ENCODE assay signal across 18 cellular contexts in genomic region chr11:74438681-74439080, GRCh38. TPM values are rescaled to one million over a fixed set of nuclear protein-coding genes. Genes with fewer than 3 reads are reported as not detected.
DNase-seq lines count a peak whose midpoint lies in the region; ATAC-seq and TF ChIP-seq lines count a peak whose summit lies in the region.
"Had no signal": no experiment of that assay in that cellular context is flagged by ENCODE, and none has a peak within 500 bp of the region (broad histone marks: within the 10 kb centered on the region; RNA-seq: fewer than 3 reads in every experiment).

No MANE protein-coding gene starts in this region.

- CTCF ChIA-PET in activated CD8-positive, alpha-beta memory T cell treated with anti-CD3 and anti-CD28 coated beads, Interleukin-2, amount 10 ng/mL, durations not matched to agents 7 days and 5 days (lab: Charles Lee) = interaction anchor here (0.8 to 1.9 kb wide), 3 partner anchors 10 to 49 kb away, joined by 3 to 10 read pairs (median 6); no protein-coding TSS in a partner anchor

- ATAC-seq in esophagus mucosa = peak; percentile 68
- no peak for ATAC-seq in activated CD8-positive, alpha-beta memory T cell treated with anti-CD3 and anti-CD28 coated beads, Interleukin-2, amount 10 ng/mL, durations not matched to agents 7 days and 5 days
- ATAC-seq: CD8-positive, alpha-beta T cell had no signal

- no peak overlapping the region for H3K4me3 Mint-ChIP-seq in HFFc6
- H3K4me3 Mint-ChIP-seq in activated CD8-positive, alpha-beta memory T cell treated with anti-CD3 and anti-CD28 coated beads, Interleukin-2, amount 10 ng/mL, durations not matched to agents 7 days and 5 days = no peak overlapping the region
- H3K4me3 Mint-ChIP-seq: B cell; CD4-positive, CD25-positive, alpha-beta regulatory T cell; CD8-positive, alpha-beta T cell had no signal

- TF ChIP-seq RAD21 in Ishikawa (IDR thresholded peaks at IDR 0.05; ENCODE audit: low read depth) = no peak

- intact Hi-C loops in thyroid gland (cut with DNase I) (no loop called here), uterus (cut with DNase I; ENCODE audit: low total_unique reads) (no loop called here)

- H3K27me3 ChIP-seq in thyroid gland (no peaks in the 10 kb centered on the region), uterus (no peaks in the 10 kb centered on the region)
- H3K27me3 ChIP-seq: BLaER1 had no signal

- H3K27me3 Mint-ChIP-seq in HFFc6 (ENCODE audit: insufficient read depth) = peaks cover 4% of the 10 kb centered on the region
- peaks cover 7% of the 10 kb centered on the region for H3K27me3 Mint-ChIP-seq in activated CD8-positive, alpha-beta memory T cell treated with anti-CD3 and anti-CD28 coated beads, Interleukin-2, amount 10 ng/mL, durations not matched to agents 7 days and 5 days

- no peak; the same call in 1 of the 2 replicates for TF ChIP-seq EP300 in Ishikawa (IDR thresholded peaks at IDR 0.05; ENCODE audit: borderline replicate concordance)

- H3K27ac ChIP-seq in thyroid gland (no peak overlapping the region), uterus (no peak overlapping the region)
- H3K27ac ChIP-seq: 22Rv1, BLaER1, C4-2B had no signal

- TF ChIP-seq POLR2A in thyroid gland (IDR thresholded peaks at IDR 0.05) = no peak
- no peak for TF ChIP-seq POLR2A in uterus (IDR thresholded peaks at IDR 0.05)

- peak; percentile 8 for DNase-seq in choroid plexus epithelial cell (ENCODE audit: low read depth)
- DNase-seq in thyroid gland = peak; percentile 18 to 27
- no peak for DNase-seq in HFFc6
- no peak for DNase-seq in uterus
- DNase-seq in activated CD8-positive, alpha-beta memory T cell treated with anti-CD3 and anti-CD28 coated beads, Interleukin-2, amount 10 ng/mL, durations not matched to agents 7 days and 5 days = no peak
- DNase-seq: Caco-2; CD4-positive, CD25-positive, alpha-beta regulatory T cell; CD8-positive, alpha-beta T cell; DMS153; DND-41; GOT3 had no signal

- H3K36me3 ChIP-seq in thyroid gland (no peaks in the 10 kb centered on the region), uterus (no peaks in the 10 kb centered on the region)
- H3K36me3 ChIP-seq: BLaER1, HAP-1 had no signal

- WGBS in thyroid gland, 2 donors = 95 to 96% methylated on average over 1 of the region's 1 CpG

- H3K4me3 ChIP-seq in choroid plexus epithelial cell (ENCODE audit: low read depth, low read length) (no peak overlapping the region), thyroid gland (replicated peaks in 1 of 3) (no peak overlapping the region), uterus (no peak overlapping the region)
- H3K4me3 ChIP-seq: BLaER1, HAP-1 had no signal

- no peak overlapping the region for H3K27ac Mint-ChIP-seq in HFFc6
- H3K27ac Mint-ChIP-seq in activated CD8-positive, alpha-beta memory T cell treated with anti-CD3 and anti-CD28 coated beads, Interleukin-2, amount 10 ng/mL, durations not matched to agents 7 days and 5 days = no peak overlapping the region
- H3K27ac Mint-ChIP-seq: B cell; CD8-positive, alpha-beta T cell had no signal

- H3K4me1 Mint-ChIP-seq in HFFc6 (ENCODE audit: low read depth) = peaks cover 30% of the 10 kb centered on the region
- H3K4me1 Mint-ChIP-seq in activated CD8-positive, alpha-beta memory T cell treated with anti-CD3 and anti-CD28 coated beads, Interleukin-2, amount 10 ng/mL, durations not matched to agents 7 days and 5 days = no peaks in the 10 kb centered on the region
- H3K4me1 Mint-ChIP-seq: B cell; CD4-positive, CD25-positive, alpha-beta regulatory T cell had no signal

- H3K9me3 ChIP-seq in thyroid gland (no peaks in the 10 kb centered on the region), uterus (no peaks in the 10 kb centered on the region)

- peaks cover 3 to 15% of the 10 kb centered on the region in 2 donors for H3K4me1 ChIP-seq in thyroid gland
- H3K4me1 ChIP-seq in uterus = no peaks in the 10 kb centered on the region
- H3K4me1 ChIP-seq: HAP-1 had no signal

- H3K36me3 Mint-ChIP-seq in HFFc6 (ENCODE audit: low read depth) = no peaks in the 10 kb centered on the region
- no peaks in the 10 kb centered on the region for H3K36me3 Mint-ChIP-seq in activated CD8-positive, alpha-beta memory T cell treated with anti-CD3 and anti-CD28 coated beads, Interleukin-2, amount 10 ng/mL, durations not matched to agents 7 days and 5 days
- H3K36me3 Mint-ChIP-seq: CD4-positive, CD25-positive, alpha-beta regulatory T cell; CD8-positive, alpha-beta T cell had no signal

- H3K9me3 Mint-ChIP-seq in HFFc6 = no peaks in the 10 kb centered on the region
- no peaks in the 10 kb centered on the region for H3K9me3 Mint-ChIP-seq in activated CD8-positive, alpha-beta memory T cell treated with anti-CD3 and anti-CD28 coated beads, Interleukin-2, amount 10 ng/mL, durations not matched to agents 7 days and 5 days (ENCODE audit: low read depth)
- H3K9me3 Mint-ChIP-seq: CD4-positive, CD25-positive, alpha-beta regulatory T cell; CD8-positive, alpha-beta T cell had no signal

- TF ChIP-seq CTCF in choroid plexus epithelial cell (conservative IDR thresholded peaks at IDR 0.05; ENCODE audit: low read depth, low read length) (no peak), thyroid gland (IDR thresholded peaks at IDR 0.05) (no peak), HFFc6 (IDR thresholded peaks at IDR 0.05) (no peak), uterus (IDR thresholded peaks at IDR 0.05) (no peak)

TF ChIP-seq in Ishikawa, 13 proteins besides CTCF, POLR2A, EP300 and RAD21:
- TF ChIP-seq YY1 (IDR thresholded peaks at IDR 0.05; ENCODE audit: low read depth) = no peak
- TF ChIP-seq NFIC (IDR thresholded peaks at IDR 0.05) = peak; percentile 65

RNA-seq across cellular contexts. Expression of gene KCNE3, which starts 28.7 kb away (rescaled TPM):
- total RNA-seq in esophagus mucosa (2.5 TPM), thyroid gland (1 to 10 TPM; 3.9 to 7.9 (median 5.7) TPM), uterus (10 to 100 TPM in 2 of 4 donors, 1 to 10 TPM in 2; 2.4 to 13.7 (median 10.5) TPM)
- total RNA-seq in HFFc6 (2021; fragmentation: NEBNext Ultra II Directional; extraction: Animal tissue kit (Norgen Biotek cat#: 25700)) = under 1 TPM in 1 of 6 experiments, not detected in 5; 0.09 TPM
- total RNA-seq in activated CD8-positive, alpha-beta memory T cell treated with anti-CD3 and anti-CD28 coated beads, Interleukin-2, amount 10 ng/mL, durations not matched to agents 7 days and 5 days = under 1 TPM in 1 of 2 experiments, not detected in 1; 0.16 TPM
- total RNA-seq: B cell; CD4-positive, CD25-positive, alpha-beta regulatory T cell; CD8-positive, alpha-beta T cell had no signal

RNA-seq across cellular contexts. Expression of gene PGM2L1, which starts 40.4 kb away (rescaled TPM):
- total RNA-seq in esophagus mucosa (1.1 TPM), thyroid gland (10 to 100 TPM in 1 of 4 donors, 1 to 10 TPM in 3; 5.0 to 11.4 (median 5.6) TPM), uterus (10 to 100 TPM in 2 of 4 donors, 1 to 10 TPM in 2; 1.0 to 21.8 (median 8.8) TPM)
- total RNA-seq in HFFc6 (2021; fragmentation: NEBNext Ultra II Directional; extraction: Animal tissue kit (Norgen Biotek cat#: 25700)) = 1 to 10 TPM; 1.2 to 3.2 (median 1.6) TPM
- 10 to 100 TPM; 10.1 to 13.1 TPM for total RNA-seq in activated CD8-positive, alpha-beta memory T cell treated with anti-CD3 and anti-CD28 coated beads, Interleukin-2, amount 10 ng/mL, durations not matched to agents 7 days and 5 days

RNA-seq across cellular contexts. Expression of gene LIPT2, which starts 54.8 kb away (rescaled TPM):
- total RNA-seq in esophagus mucosa (2.4 TPM), thyroid gland (10 to 100 TPM; 13.8 to 25.8 (median 16.3) TPM), uterus (10 to 100 TPM in 1 of 4 donors, 1 to 10 TPM in 3; 5.0 to 19.5 (median 7.3) TPM)
- total RNA-seq in HFFc6 (2021; fragmentation: NEBNext Ultra II Directional; extraction: Animal tissue kit (Norgen Biotek cat#: 25700)) = 1 to 10 TPM in 4 of 6 experiments, under 1 TPM in 2; 0.63 to 2.0 (median 1.3) TPM
- total RNA-seq in activated CD8-positive, alpha-beta memory T cell treated with anti-CD3 and anti-CD28 coated beads, Interleukin-2, amount 10 ng/mL, durations not matched to agents 7 days and 5 days = 1 to 10 TPM in 1 of 2 experiments, under 1 TPM in 1; 0.82 to 2.5 TPM

Comparison
In these comparisons a context has a peak if more than half of its experiments do, and no peak if none do; other contexts are left out.
1. DNase-seq: peak in choroid plexus epithelial cell (single experiment) and thyroid gland (2 of 2); none in HFFc6 (single experiment), uterus (0 of 2) and activated CD8-positive, alpha-beta memory T cell treated with anti-CD3 and anti-CD28 coated beads, Interleukin-2, amount 10 ng/mL, durations not matched to agents 7 days and 5 days (single experiment).